21 cellular contexts compared by ENCODE assay signal in genomic region chr1:3475839-3476573, GRCh38. TPM values are rescaled to one million over a fixed set of nuclear protein-coding genes. Genes with fewer than 3 reads are reported as not detected.
"Had no signal": no experiment of that assay in that cellular context is flagged by ENCODE, and none has a peak within 500 bp of the region (broad histone marks: within the 10 kb centered on the region; RNA-seq: fewer than 3 reads in every experiment).

No MANE protein-coding gene starts in this region.

- H3K4me3 ChIP-seq: SJSA1, SK-N-MC had no signal

- DNase-seq: IMR-90, KBM-7, MV-4-11, NCI-H1048, NCI-H1105, NCI-H1417, NCI-H1436 treated with DMSO at 0.1 percent for 48 hours, NCI-H1694, NCI-H187 treated with DMSO at 0.1 percent for 48 hours, NCI-H2081, NCI-H2107, NCI-H2227 treated with DMSO at 0.1 percent for 48 hours, NCI-H510A, NCI-H524 treated with DMSO at 0.1 percent for 48 hours, NCI-H69, NCI-H774, SHP77 treated with DMSO at 0.1 percent for 48 hours had no signal

- H3K27ac ChIP-seq: SJSA1, SK-N-MC had no signal

- H3K9me3 ChIP-seq: SJSA1 had no signal

- ATAC-seq: Right ventricle myocardium inferior had no signal

- H3K27me3 ChIP-seq: SJSA1 had no signal

RNA-seq across cellular contexts. Expression of gene ARHGEF16, which starts 21.5 kb away (rescaled TPM):
- total RNA-seq: LHCN-M2 had no signal
